Comparison of ENCODE assay signal across 1 cellular context in genomic region chr5:1521671-1522600, GRCh38.
TF ChIP-seq lines count a peak whose summit lies in the region.

No MANE protein-coding gene starts in this region.

TF ChIP-seq in IMR-90, 13 proteins besides CTCF, POLR2A, EP300 and RAD21 (continued from another document):
- TF ChIP-seq BHLHE40 (IDR thresholded peaks at IDR 0.05; ENCODE audit: low read depth, low read length), result 0 out of 2 replicates have a peak, but pooled peaks have one; percentile 24
- TF ChIP-seq NFE2L2 (IDR thresholded peaks at IDR 0.05; ENCODE audit: low read depth, low read length), result peak; percentile 42; the same call in 1 of the 2 replicates
TF ChIP-seq in IMR-90: peak in this region for 7.
